2 cellular contexts compared by ENCODE assay signal in the genomic region with DNA sequence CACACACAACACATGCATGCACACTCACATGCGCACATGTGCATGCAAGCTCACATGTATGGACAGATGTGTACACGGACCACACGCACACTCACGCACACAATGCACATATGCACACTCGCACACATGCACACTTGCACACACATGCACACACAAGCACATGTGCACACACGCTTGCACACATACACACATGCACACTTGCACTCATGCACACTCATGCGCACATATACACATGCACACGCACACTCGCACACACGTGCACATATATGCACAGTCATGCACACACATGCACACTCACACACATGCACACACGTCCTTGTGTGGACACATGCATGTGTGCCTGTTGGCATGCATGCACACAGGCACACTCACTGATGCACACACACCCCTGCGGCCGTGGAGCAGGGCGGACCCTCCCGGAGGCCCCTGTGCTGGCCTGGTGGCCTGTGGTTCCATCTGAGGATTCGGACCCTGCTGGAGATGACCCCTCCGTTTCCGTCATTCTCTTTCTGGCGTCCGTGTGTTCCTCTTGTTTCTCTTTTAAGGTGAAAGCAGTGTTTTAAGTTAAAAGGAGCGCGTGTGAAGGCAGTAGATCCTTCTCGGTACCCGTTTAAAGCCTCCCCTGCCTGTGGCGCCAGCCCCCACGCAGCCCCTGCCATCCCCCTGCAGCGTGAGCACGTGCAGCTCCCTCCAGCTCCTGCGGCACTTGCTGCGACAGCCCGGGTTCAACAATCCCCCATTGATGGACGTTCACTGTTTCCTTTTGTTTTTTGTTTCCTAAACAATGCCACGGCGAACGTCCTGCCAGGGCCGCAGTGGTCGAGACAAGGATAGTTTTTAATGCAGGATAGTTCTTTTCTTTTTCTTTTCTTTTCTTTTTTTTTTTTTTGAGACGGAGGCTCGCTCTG.
TF ChIP-seq lines count a peak whose summit lies in the region.

No MANE protein-coding gene starts in this region.

TF ChIP-seq in HepG2, 621 proteins besides CTCF, POLR2A, EP300 and RAD21:
- TF ChIP-seq HNRNPL (IDR thresholded peaks at IDR 0.05; ENCODE audit: low read depth, low read length) = 0 out of 2 replicates have a peak, but pooled peaks have one; percentile 13
- TF ChIP-seq NFE2L2 (IDR thresholded peaks at IDR 0.05; ENCODE audit: low read length) = peak; percentile 32; the same call in 1 of the 2 replicates
- peak; percentile 54 for TF ChIP-seq HNRNPLL (IDR thresholded peaks at IDR 0.05; ENCODE audit: low read depth, low read length, poor library complexity, severe bottlenecking)
- TF ChIP-seq MNT (IDR thresholded peaks at IDR 0.05) = peak; percentile 96
- no peak for TF ChIP-seq MIER3 (CRISPR knock-in tag; IDR thresholded peaks at IDR 0.05; ENCODE audit: borderline replicate concordance)

TF ChIP-seq in endothelial cell of umbilical vein, 7 proteins besides CTCF, POLR2A, EP300 and RAD21:
- TF ChIP-seq FOS (IDR thresholded peaks at IDR 0.05; ENCODE audit: borderline replicate concordance, insufficient read depth, low read length) (no peak), MYC (IDR thresholded peaks at IDR 0.05; ENCODE audit: low read depth, low read length) (no peak)
- TF ChIP-seq, protein P1, sequence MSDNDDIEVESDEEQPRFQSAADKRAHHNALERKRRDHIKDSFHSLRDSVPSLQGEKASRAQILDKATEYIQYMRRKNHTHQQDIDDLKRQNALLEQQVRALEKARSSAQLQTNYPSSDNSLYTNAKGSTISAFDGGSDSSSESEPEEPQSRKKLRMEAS (IDR thresholded peaks at IDR 0.05; ENCODE audit: insufficient read depth, insufficient read length) = peak; percentile 33
